In genomic region chr11:74449369-74449931, GRCh38 we compare ENCODE assay signal across 9 cellular contexts. TPM values are rescaled to one million over a fixed set of nuclear protein-coding genes. Genes with fewer than 3 reads are reported as not detected.
A peak's percentile ranks its signal among the peaks of the same experiment; 100 is the strongest.
DNase-seq lines count a peak whose midpoint lies in the region; ATAC-seq and TF ChIP-seq lines count a peak whose summit lies in the region.
"Had no signal": no experiment of that assay in that cellular context is flagged by ENCODE, and none has a peak within 500 bp of the region (broad histone marks: within the 10 kb centered on the region; RNA-seq: fewer than 3 reads in every experiment).

No MANE protein-coding gene starts in this region.

- ATAC-seq in CD8-positive, alpha-beta T cell = peak; percentile 89
- ATAC-seq in GM21367 (IDR thresholded peaks at IDR 0.05; ENCODE audit: unreplicated experiment) (peak; percentile 53), RWPE2 (ENCODE audit: low read depth) (peak; percentile 80), GM21381 (IDR thresholded peaks at IDR 0.05; ENCODE audit: unreplicated experiment) (no peak)
- peak; percentile 82 for ATAC-seq in activated naive CD8-positive, alpha-beta T cell treated with anti-CD3 and anti-CD28 coated beads, Interleukin-2, amount 50 U/mL, for 24 hours

- H3K27me3 ChIP-seq in CD8-positive, alpha-beta T cell (ENCODE audit: insufficient read depth, low read length) = no peaks in the 10 kb centered on the region
- H3K27me3 ChIP-seq in RWPE2 (ENCODE audit: insufficient read depth, poor library complexity, severe bottlenecking) = no peaks in the 10 kb centered on the region
- H3K27me3 ChIP-seq in left ventricle myocardium inferior (ENCODE audit: low read depth) = peaks cover 13% of the 10 kb centered on the region
- no peaks in the 10 kb centered on the region for H3K27me3 ChIP-seq in sigmoid colon

- peak in 6 of 7 experiments; percentile 3 to 59 (median 32) for DNase-seq in CD8-positive, alpha-beta T cell
- DNase-seq in NB4 (ENCODE audit: low read depth) = peak; percentile 85
- no peak for DNase-seq in RWPE2 (ENCODE audit: low spot score)
- peak; percentile 14 for DNase-seq in activated naive CD8-positive, alpha-beta T cell treated with anti-CD3 and anti-CD28 coated beads, Interleukin-2, amount 50 U/mL, for 24 hours
- DNase-seq in left ventricle myocardium inferior = no peak
- peak; percentile 68 for DNase-seq in sigmoid colon

- H3K27me3 Mint-ChIP-seq in CD8-positive, alpha-beta T cell (ENCODE audit: low read depth) = peaks cover 14% of the 10 kb centered on the region
- H3K27me3 Mint-ChIP-seq in activated naive CD8-positive, alpha-beta T cell treated with anti-CD3 and anti-CD28 coated beads, Interleukin-2, amount 50 U/mL, for 24 hours = peaks cover 8% of the 10 kb centered on the region

- POLR2A ChIA-PET in CD8-positive, alpha-beta T cell (lab: Charles Lee) = interaction anchor here (1.0 to 1.4 kb wide), 6 partner anchors 12 to 60 kb away, joined by 3 to 4 read pairs (median 3); partner anchors contain the start of gene LIPT2

- H3K36me3 ChIP-seq in CD8-positive, alpha-beta T cell (ENCODE audit: insufficient read depth, low read length) = no peaks in the 10 kb centered on the region
- no peaks in the 10 kb centered on the region for H3K36me3 ChIP-seq in RWPE2 (ENCODE audit: low read depth)
- no peaks in the 10 kb centered on the region for H3K36me3 ChIP-seq in left ventricle myocardium inferior
- no peaks in the 10 kb centered on the region for H3K36me3 ChIP-seq in sigmoid colon

- no peak overlapping the region for H3K4me3 ChIP-seq in CD8-positive, alpha-beta T cell (ENCODE audit: low read depth, low read length)
- no peak overlapping the region for H3K4me3 ChIP-seq in NB4 (ENCODE audit: low read depth, low read length)
- no peak overlapping the region for H3K4me3 ChIP-seq in RWPE2 (ENCODE audit: severe bottlenecking)
- H3K4me3 ChIP-seq in left ventricle myocardium inferior = no peak overlapping the region
- no peak overlapping the region for H3K4me3 ChIP-seq in sigmoid colon

- CTCF ChIA-PET in CD8-positive, alpha-beta T cell (lab: Charles Lee) = interaction anchor here (0.7 to 8.6 kb wide), 36 partner anchors 8 to 201 kb away, joined by 3 to 196 read pairs (median 4); partner anchors contain the start of genes KCNE3 and PGM2L1

- no peak for TF ChIP-seq EP300 in sigmoid colon (IDR thresholded peaks at IDR 0.05)

- 56 to 89% methylated on average over 2 of the region's 2 CpGs for WGBS in sigmoid colon, 2 donors

- intact Hi-C loops in CD8-positive, alpha-beta T cell (cut with DNase I, micrococcal nuclease) = loop anchor here (1.0 kb wide), 2 partner anchors 61 to 193 kb away; no protein-coding TSS in a partner anchor
- intact Hi-C loops in left ventricle myocardium inferior (cut with micrococcal nuclease) (loop anchor here (2.0 to 5.0 kb wide), 2 partner anchors 61 to 192 kb away; no protein-coding TSS in a partner anchor), sigmoid colon (cut with DNase I) (loop anchor here (1.0 to 2.0 kb wide), 2 partner anchors 61 to 193 kb away; no protein-coding TSS in a partner anchor)

- H3K4me3 Mint-ChIP-seq in CD8-positive, alpha-beta T cell = no peak overlapping the region
- no peak overlapping the region for H3K4me3 Mint-ChIP-seq in activated naive CD8-positive, alpha-beta T cell treated with anti-CD3 and anti-CD28 coated beads, Interleukin-2, amount 50 U/mL, for 24 hours

- no peaks in the 10 kb centered on the region for H3K36me3 Mint-ChIP-seq in CD8-positive, alpha-beta T cell
- H3K36me3 Mint-ChIP-seq in activated naive CD8-positive, alpha-beta T cell treated with anti-CD3 and anti-CD28 coated beads, Interleukin-2, amount 50 U/mL, for 24 hours (ENCODE audit: low read depth) = no peaks in the 10 kb centered on the region

- H3K27ac Mint-ChIP-seq in CD8-positive, alpha-beta T cell = no peak overlapping the region
- H3K27ac Mint-ChIP-seq in activated naive CD8-positive, alpha-beta T cell treated with anti-CD3 and anti-CD28 coated beads, Interleukin-2, amount 50 U/mL, for 24 hours = no peak overlapping the region

- no peaks in the 10 kb centered on the region for H3K9me3 ChIP-seq in CD8-positive, alpha-beta T cell (ENCODE audit: low read length)
- H3K9me3 ChIP-seq in RWPE2 (ENCODE audit: severe bottlenecking) = no peaks in the 10 kb centered on the region
- no peaks in the 10 kb centered on the region for H3K9me3 ChIP-seq in left ventricle myocardium inferior (replicated peaks)
- no peaks in the 10 kb centered on the region for H3K9me3 ChIP-seq in sigmoid colon

- peaks cover 5% of the 10 kb centered on the region for H3K4me1 Mint-ChIP-seq in CD8-positive, alpha-beta T cell (ENCODE audit: low read depth)
- peaks cover 6% of the 10 kb centered on the region for H3K4me1 Mint-ChIP-seq in activated naive CD8-positive, alpha-beta T cell treated with anti-CD3 and anti-CD28 coated beads, Interleukin-2, amount 50 U/mL, for 24 hours

- H3K9me3 Mint-ChIP-seq in CD8-positive, alpha-beta T cell = no peaks in the 10 kb centered on the region
- H3K9me3 Mint-ChIP-seq in activated naive CD8-positive, alpha-beta T cell treated with anti-CD3 and anti-CD28 coated beads, Interleukin-2, amount 50 U/mL, for 24 hours = no peaks in the 10 kb centered on the region

- H3K4me1 ChIP-seq in CD8-positive, alpha-beta T cell (ENCODE audit: insufficient read depth, low read length) = no peaks in the 10 kb centered on the region
- H3K4me1 ChIP-seq in RWPE2 (ENCODE audit: insufficient read depth, poor library complexity, severe bottlenecking) (no peaks in the 10 kb centered on the region), left ventricle myocardium inferior (peaks cover 1% of the 10 kb centered on the region), sigmoid colon (peaks cover 0 to 5% (median under 1%) of the 10 kb centered on the region in 4 donors)

- TF ChIP-seq CTCF in CD8-positive, alpha-beta T cell (IDR thresholded peaks at IDR 0.05) = peak; percentile 68
- peak; percentile 77 for TF ChIP-seq CTCF in NB4 (IDR thresholded peaks at IDR 0.05; ENCODE audit: low read depth, low read length)
- peak; percentile 91 for TF ChIP-seq CTCF in RWPE2 (IDR thresholded peaks at IDR 0.05; ENCODE audit: poor library complexity, severe bottlenecking)
- TF ChIP-seq CTCF in left ventricle myocardium inferior (IDR thresholded peaks at IDR 0.05; ENCODE audit: borderline replicate concordance) = peak; percentile 80
- peak; percentile 32 to 77 (median 73) for TF ChIP-seq CTCF in sigmoid colon (IDR thresholded peaks at IDR 0.05)

- H3K27ac ChIP-seq in CD8-positive, alpha-beta T cell (ENCODE audit: low read depth, low read length) = no peak overlapping the region
- H3K27ac ChIP-seq in RWPE2 (ENCODE audit: poor library complexity, severe bottlenecking) = no peak overlapping the region
- no peak overlapping the region for H3K27ac ChIP-seq in left ventricle myocardium inferior (replicated peaks)
- no peak overlapping the region for H3K27ac ChIP-seq in sigmoid colon

- TF ChIP-seq POLR2A in NB4 (IDR thresholded peaks at IDR 0.05; ENCODE audit: extremely low read depth, insufficient read length) (no peak), sigmoid colon (IDR thresholded peaks at IDR 0.05) (no peak)

RNA-seq across cellular contexts. Expression of gene KCNE3, which starts 17.9 kb away (rescaled TPM):
- not detected for total RNA-seq in CD8-positive, alpha-beta T cell
- 4.3 TPM for total RNA-seq in left ventricle myocardium inferior
- 10 to 100 TPM in 1 of 4 donors, 1 to 10 TPM in 3; 5.4 to 12.5 (median 6.8) TPM for total RNA-seq in sigmoid colon
- polyA plus RNA-seq in sigmoid colon = 10 to 100 TPM in 2 of 3 donors, 1 to 10 TPM in 1; 9.6 to 30.1 (median 22.0) TPM
- total RNA-seq: T-helper 2 cell treated with Interferon-gamma antibody and Interleukin-4, amounts not matched to agents 100 ng/mL and 5 ng/mL, for 36 hours had no signal

RNA-seq across cellular contexts. Expression of gene LIPT2, which starts 44.1 kb away (rescaled TPM):
- 1 to 10 TPM; 8.7 to 9.4 TPM for total RNA-seq in CD8-positive, alpha-beta T cell
- total RNA-seq in left ventricle myocardium inferior (0.96 TPM), sigmoid colon (1 to 10 TPM; 3.2 to 3.9 (median 3.8) TPM)
- 1 to 10 TPM; 1.2 to 2.5 (median 2.1) TPM for polyA plus RNA-seq in sigmoid colon

RNA-seq across cellular contexts. Expression of gene PGM2L1, which starts 51.2 kb away (rescaled TPM):
- total RNA-seq in CD8-positive, alpha-beta T cell = 1 to 10 TPM; 5.2 to 5.8 TPM
- total RNA-seq in left ventricle myocardium inferior = 1.6 TPM
- total RNA-seq in sigmoid colon = 10 to 100 TPM in 1 of 4 donors, 1 to 10 TPM in 3; 7.6 to 13.4 (median 8.9) TPM
- 1 to 10 TPM; 1.2 to 5.4 (median 2.8) TPM for polyA plus RNA-seq in sigmoid colon

Comparison
In these comparisons a context has a peak if more than half of its experiments do, and no peak if none do; other contexts are left out.
1. DNase-seq: peak in CD8-positive, alpha-beta T cell (6 of 7), NB4 (single experiment), activated naive CD8-positive, alpha-beta T cell treated with anti-CD3 and anti-CD28 coated beads, Interleukin-2, amount 50 U/mL, for 24 hours (single experiment) and sigmoid colon (single experiment); none in RWPE2 (single experiment) and left ventricle myocardium inferior (single experiment).
2. Peak in every context shown above with its lines, with median percentiles within 50 percentile points of each other: CTCF ChIP-seq.